Comparison of ENCODE assay signal across 14 cellular contexts in genomic region chr20:48574383-48574782, GRCh38.
A peak's percentile ranks its signal among the peaks of the same experiment; 100 is the strongest.
DNase-seq lines count a peak whose midpoint lies in the region; ATAC-seq and TF ChIP-seq lines count a peak whose summit lies in the region.
"Had no signal": no experiment of that assay in that cellular context is flagged by ENCODE, and none has a peak within 500 bp of the region (broad histone marks: within the 10 kb centered on the region; RNA-seq: fewer than 3 reads in every experiment).

No MANE protein-coding gene starts in this region.

- H2AFZ ChIP-seq in neural progenitor cell (replicated peaks), result no peak overlapping the region

- H3F3A ChIP-seq in neural progenitor cell (ENCODE audit: low read depth), result no peaks in the 10 kb centered on the region

- no peaks in the 10 kb centered on the region for H3K36me3 ChIP-seq in neural progenitor cell
- H3K36me3 ChIP-seq: esophagus muscularis mucosa had no signal

- H3K27me3 ChIP-seq in neural progenitor cell, result no peaks in the 10 kb centered on the region
- H3K27me3 ChIP-seq: esophagus muscularis mucosa had no signal

- H3K36me3 Mint-ChIP-seq in WTC11 (no peaks in the 10 kb centered on the region), neural progenitor cell (no peaks in the 10 kb centered on the region)
- H3K36me3 Mint-ChIP-seq in activated T-cell treated with anti-CD3 and anti-CD28 coated beads, Interleukin-2, amount 50 U/mL, for 4 hours (ENCODE audit: insufficient read depth), result no peaks in the 10 kb centered on the region
- H3K36me3 Mint-ChIP-seq: activated naive CD8-positive, alpha-beta T cell treated with anti-CD3 and anti-CD28 coated beads for 36 hours had no signal

- H3K27ac ChIP-seq in neural progenitor cell, result no peak overlapping the region
- H3K27ac ChIP-seq: esophagus muscularis mucosa had no signal

- DNase-seq in NCI-H345 (lab: John Stamatoyannopoulos, UW) (peak; percentile 20), NCI-H345 treated with DMSO at 0.1 percent for 48 hours (lab: John Stamatoyannopoulos, UW; ENCODE audit: unreplicated experiment) (no peak), NCI-H1694 treated with DMSO at 0.1 percent for 48 hours (lab: John Stamatoyannopoulos, UW) (peak; percentile 23), WTC11 (ENCODE audit: low spot score) (no peak), neural progenitor cell (ENCODE audit: low spot score) (peak; percentile 53), foreskin melanocyte (no peak)
- no peak for DNase-seq in activated effector memory CD4-positive, alpha-beta T cell treated with Interleukin-2 at 50 U/mL for 16 hours
- DNase-seq in activated T-cell treated with anti-CD3 and anti-CD28 coated beads, Interleukin-2, amount 50 U/mL, for 4 hours, result no peak
- DNase-seq: ACHN; activated naive CD8-positive, alpha-beta T cell treated with anti-CD3 and anti-CD28 coated beads for 36 hours; HFFc6; NCI-H187; RPMI8226 had no signal

- no peak for TF ChIP-seq CTCF in WTC11 (IDR thresholded peaks at IDR 0.05)
- TF ChIP-seq CTCF in neural progenitor cell (IDR thresholded peaks at IDR 0.05), result no peak

- peak; percentile 74 for ATAC-seq in WTC11
- ATAC-seq in activated T-cell treated with anti-CD3 and anti-CD28 coated beads, Interleukin-2, amount 50 U/mL, for 4 hours, result no peak

- H3K9me3 Mint-ChIP-seq in WTC11 (peaks cover 8% of the 10 kb centered on the region), neural progenitor cell (no peaks in the 10 kb centered on the region)
- no peaks in the 10 kb centered on the region for H3K9me3 Mint-ChIP-seq in activated T-cell treated with anti-CD3 and anti-CD28 coated beads, Interleukin-2, amount 50 U/mL, for 4 hours
- H3K9me3 Mint-ChIP-seq: activated naive CD8-positive, alpha-beta T cell treated with anti-CD3 and anti-CD28 coated beads for 36 hours had no signal

- H3K4me1 Mint-ChIP-seq in WTC11 (no peaks in the 10 kb centered on the region), neural progenitor cell (peaks cover 13% of the 10 kb centered on the region)
- no peaks in the 10 kb centered on the region for H3K4me1 Mint-ChIP-seq in activated T-cell treated with anti-CD3 and anti-CD28 coated beads, Interleukin-2, amount 50 U/mL, for 4 hours (ENCODE audit: low read depth)
- H3K4me1 Mint-ChIP-seq: activated naive CD8-positive, alpha-beta T cell treated with anti-CD3 and anti-CD28 coated beads for 36 hours had no signal

- POLR2A ChIA-PET in WTC11 (lab: Charles Lee), result no interaction called here

- H3K9me3 ChIP-seq in neural progenitor cell (ENCODE audit: low read depth), result no peaks in the 10 kb centered on the region
- H3K9me3 ChIP-seq: esophagus muscularis mucosa had no signal

- no peaks in the 10 kb centered on the region for H4K20me1 ChIP-seq in neural progenitor cell (ENCODE audit: low read depth)

- CTCF ChIA-PET in WTC11 (lab: Charles Lee), result interaction anchor here (1.7 kb wide), 1 partner anchor 46 kb away, joined by 8 read pairs; no protein-coding TSS in a partner anchor

- H3K4me1 ChIP-seq in neural progenitor cell, result no peaks in the 10 kb centered on the region
- H3K4me1 ChIP-seq: esophagus muscularis mucosa had no signal

- H3K4me3 ChIP-seq in neural progenitor cell, result no peak overlapping the region
- H3K4me3 ChIP-seq: esophagus muscularis mucosa had no signal

- no peaks in the 10 kb centered on the region for H3K79me2 ChIP-seq in neural progenitor cell (ENCODE audit: low read depth)

- H3K27ac Mint-ChIP-seq in WTC11 (no peak overlapping the region), neural progenitor cell (no peak overlapping the region)
- H3K27ac Mint-ChIP-seq: activated naive CD8-positive, alpha-beta T cell treated with anti-CD3 and anti-CD28 coated beads for 36 hours; HFFc6 had no signal

- H3K4me3 Mint-ChIP-seq in WTC11, result no peak overlapping the region
- H3K4me3 Mint-ChIP-seq in neural progenitor cell, result no peak overlapping the region
- H3K4me3 Mint-ChIP-seq in activated T-cell treated with anti-CD3 and anti-CD28 coated beads, Interleukin-2, amount 50 U/mL, for 4 hours, result no peak overlapping the region
- H3K4me3 Mint-ChIP-seq: activated naive CD8-positive, alpha-beta T cell treated with anti-CD3 and anti-CD28 coated beads for 36 hours; HFFc6 had no signal

- no peak overlapping the region for H3K4me2 ChIP-seq in neural progenitor cell

- H3K9ac ChIP-seq in neural progenitor cell, result no peak overlapping the region

- no peaks in the 10 kb centered on the region for H3K27me3 Mint-ChIP-seq in WTC11 (ENCODE audit: low read depth)
- H3K27me3 Mint-ChIP-seq in neural progenitor cell (ENCODE audit: insufficient read depth, low read depth), result peaks cover 15% of the 10 kb centered on the region
- peaks cover 12% of the 10 kb centered on the region for H3K27me3 Mint-ChIP-seq in activated T-cell treated with anti-CD3 and anti-CD28 coated beads, Interleukin-2, amount 50 U/mL, for 4 hours (ENCODE audit: low read depth)
- H3K27me3 Mint-ChIP-seq: activated naive CD8-positive, alpha-beta T cell treated with anti-CD3 and anti-CD28 coated beads for 36 hours had no signal

TF ChIP-seq in WTC11, 78 proteins besides CTCF, POLR2A, EP300 and RAD21:
- TF ChIP-seq FOXK1 (CRISPR knock-in tag; IDR thresholded peaks at IDR 0.05) (no peak), NFYB (CRISPR knock-in tag; conservative IDR thresholded peaks at IDR 0.05; ENCODE audit: low read depth) (0 out of 2 replicates have a peak, but pooled peaks have one; percentile 24)

Comparison
In these comparisons a context has a peak if more than half of its experiments do, and no peak if none do; other contexts are left out.
1. DNase-seq: peak in NCI-H345 (single experiment), NCI-H1694 treated with DMSO at 0.1 percent for 48 hours (single experiment) and neural progenitor cell (single experiment); none in NCI-H345 treated with DMSO at 0.1 percent for 48 hours (single experiment), WTC11 (single experiment), foreskin melanocyte (single experiment), activated effector memory CD4-positive, alpha-beta T cell treated with Interleukin-2 at 50 U/mL for 16 hours (single experiment) and activated T-cell treated with anti-CD3 and anti-CD28 coated beads, Interleukin-2, amount 50 U/mL, for 4 hours (single experiment).